Comparison of ENCODE assay signal across 18 cellular contexts in genomic region chr2:197161738-197162137, GRCh38.
DNase-seq lines count a peak whose midpoint lies in the region; ATAC-seq lines count a peak whose summit lies in the region.
"Had no signal": no experiment of that assay in that cellular context is flagged by ENCODE, and none has a peak within 500 bp of the region (broad histone marks: within the 10 kb centered on the region; RNA-seq: fewer than 3 reads in every experiment).

No MANE protein-coding gene starts in this region.

- DNase-seq in T-helper 1 cell (no peak), M059J (ENCODE audit: low read depth) (peak; percentile 33), COLO829 (ENCODE audit: low spot score) (no peak)
- no peak for DNase-seq in activated naive CD8-positive, alpha-beta T cell treated with anti-CD3 and anti-CD28 coated beads, Interleukin-2, amount 50 U/mL, for 24 hours
- no peak for DNase-seq in natural killer cell treated with Interleukin-12 subunit alpha and Interleukin-12 subunit beta and Interleukin-15 and Interleukin-18, amount 100 ng/mL, for 72 hours (ENCODE audit: low spot score)
- DNase-seq in activated CD4-positive, CD25-positive, alpha-beta regulatory T cell treated with anti-CD3 and anti-CD28 coated beads, Interleukin-2, amount 50 U/mL, for 72 hours = no peak
- DNase-seq: 8988T; cerebellar nuclear complex; foreskin fibroblast; GOT3; Kasumi-1; mucosa of descending colon; NCI-H345; RPMI8226; stimulated activated CD4-positive, alpha-beta T cell treated with anti-CD3 and anti-CD28 coated beads, Interleukin-4, amount 100 ng/mL, for 4 hours; transverse colon had no signal

- H3K9me3 Mint-ChIP-seq in T-helper 1 cell treated with Interleukin-12 subunit alpha and Interleukin-12 subunit beta and Interleukin-4 antibody, amounts not matched to agents 30 μg/mL and 1 μg/mL, for 36 hours = no peaks in the 10 kb centered on the region
- H3K9me3 Mint-ChIP-seq in activated naive CD8-positive, alpha-beta T cell treated with anti-CD3 and anti-CD28 coated beads, Interleukin-2, amount 50 U/mL, for 24 hours = peaks cover 2% of the 10 kb centered on the region
- no peaks in the 10 kb centered on the region for H3K9me3 Mint-ChIP-seq in natural killer cell treated with Interleukin-12 subunit alpha and Interleukin-12 subunit beta and Interleukin-15 and Interleukin-18, amount 100 ng/mL, for 72 hours

- H3K4me3 Mint-ChIP-seq in T-helper 1 cell treated with Interleukin-12 subunit alpha and Interleukin-12 subunit beta and Interleukin-4 antibody, amounts not matched to agents 30 μg/mL and 1 μg/mL, for 36 hours = no peak overlapping the region
- H3K4me3 Mint-ChIP-seq in activated naive CD8-positive, alpha-beta T cell treated with anti-CD3 and anti-CD28 coated beads, Interleukin-2, amount 50 U/mL, for 24 hours = no peak overlapping the region
- H3K4me3 Mint-ChIP-seq in natural killer cell treated with Interleukin-12 subunit alpha and Interleukin-12 subunit beta and Interleukin-15 and Interleukin-18, amount 100 ng/mL, for 72 hours = peak overlapping the region; percentile 6

- H3K27ac Mint-ChIP-seq in T-helper 1 cell treated with Interleukin-12 subunit alpha and Interleukin-12 subunit beta and Interleukin-4 antibody, amounts not matched to agents 30 μg/mL and 1 μg/mL, for 36 hours = peak overlapping the region; percentile 3
- H3K27ac Mint-ChIP-seq in activated naive CD8-positive, alpha-beta T cell treated with anti-CD3 and anti-CD28 coated beads, Interleukin-2, amount 50 U/mL, for 24 hours = peak overlapping the region; percentile 94
- H3K27ac Mint-ChIP-seq in natural killer cell treated with Interleukin-12 subunit alpha and Interleukin-12 subunit beta and Interleukin-15 and Interleukin-18, amount 100 ng/mL, for 72 hours = peak overlapping the region; percentile 88 to 95

- H3K4me1 Mint-ChIP-seq in T-helper 1 cell treated with Interleukin-12 subunit alpha and Interleukin-12 subunit beta and Interleukin-4 antibody, amounts not matched to agents 30 μg/mL and 1 μg/mL, for 36 hours (ENCODE audit: low read depth) = peaks cover 51% of the 10 kb centered on the region
- H3K4me1 Mint-ChIP-seq in activated naive CD8-positive, alpha-beta T cell treated with anti-CD3 and anti-CD28 coated beads, Interleukin-2, amount 50 U/mL, for 24 hours = peaks cover 88% of the 10 kb centered on the region
- H3K4me1 Mint-ChIP-seq in natural killer cell treated with Interleukin-12 subunit alpha and Interleukin-12 subunit beta and Interleukin-15 and Interleukin-18, amount 100 ng/mL, for 72 hours (ENCODE audit: low read depth in 2 of 2) = peaks cover 60 to 69% of the 10 kb centered on the region in 2 donors

- peaks cover 22% of the 10 kb centered on the region for H3K36me3 Mint-ChIP-seq in T-helper 1 cell treated with Interleukin-12 subunit alpha and Interleukin-12 subunit beta and Interleukin-4 antibody, amounts not matched to agents 30 μg/mL and 1 μg/mL, for 36 hours (ENCODE audit: low read depth)
- H3K36me3 Mint-ChIP-seq in activated naive CD8-positive, alpha-beta T cell treated with anti-CD3 and anti-CD28 coated beads, Interleukin-2, amount 50 U/mL, for 24 hours (ENCODE audit: low read depth) = peaks cover 32% of the 10 kb centered on the region
- no peaks in the 10 kb centered on the region for H3K36me3 Mint-ChIP-seq in natural killer cell treated with Interleukin-12 subunit alpha and Interleukin-12 subunit beta and Interleukin-15 and Interleukin-18, amount 100 ng/mL, for 72 hours

- ATAC-seq in activated naive CD8-positive, alpha-beta T cell treated with anti-CD3 and anti-CD28 coated beads, Interleukin-2, amount 50 U/mL, for 24 hours = no peak
- no peak for ATAC-seq in natural killer cell treated with Interleukin-12 subunit alpha and Interleukin-12 subunit beta and Interleukin-15 and Interleukin-18, amount 100 ng/mL, for 72 hours
- no peak for ATAC-seq in HG02973 (IDR thresholded peaks at IDR 0.05; ENCODE audit: unreplicated experiment)
- ATAC-seq: mucosa of descending colon had no signal

- H3K27me3 Mint-ChIP-seq in T-helper 1 cell treated with Interleukin-12 subunit alpha and Interleukin-12 subunit beta and Interleukin-4 antibody, amounts not matched to agents 30 μg/mL and 1 μg/mL, for 36 hours (ENCODE audit: low read depth) = no peaks in the 10 kb centered on the region
- H3K27me3 Mint-ChIP-seq in activated naive CD8-positive, alpha-beta T cell treated with anti-CD3 and anti-CD28 coated beads, Interleukin-2, amount 50 U/mL, for 24 hours = no peaks in the 10 kb centered on the region
- H3K27me3 Mint-ChIP-seq in natural killer cell treated with Interleukin-12 subunit alpha and Interleukin-12 subunit beta and Interleukin-15 and Interleukin-18, amount 100 ng/mL, for 72 hours = no peaks in the 10 kb centered on the region

Comparison
In these comparisons a context has a peak if more than half of its experiments do, and no peak if none do; other contexts are left out.
1. H3K27ac Mint-ChIP-seq: peak in every context shown above with its lines; median percentile 94 in activated naive CD8-positive, alpha-beta T cell treated with anti-CD3 and anti-CD28 coated beads, Interleukin-2, amount 50 U/mL, for 24 hours; 92 in natural killer cell treated with Interleukin-12 subunit alpha and Interleukin-12 subunit beta and Interleukin-15 and Interleukin-18, amount 100 ng/mL, for 72 hours; 3 in T-helper 1 cell treated with Interleukin-12 subunit alpha and Interleukin-12 subunit beta and Interleukin-4 antibody, amounts not matched to agents 30 μg/mL and 1 μg/mL, for 36 hours.